ENCODE assay signal across 21 cellular contexts in genomic region chr1:239056940-239057339, GRCh38.
"Had no signal": no experiment of that assay in that cellular context is flagged by ENCODE, and none has a peak within 500 bp of the region (broad histone marks: within the 10 kb centered on the region; RNA-seq: fewer than 3 reads in every experiment).

No MANE protein-coding gene starts in this region.

- H3K4me1 Mint-ChIP-seq: activated naive CD4-positive, alpha-beta T cell treated with anti-CD3 and anti-CD28 coated beads, Interleukin-2, amount 10 ng/mL, durations not matched to agents 7 days and 5 days; activated naive CD8-positive, alpha-beta T cell treated with anti-CD3 and anti-CD28 coated beads for 36 hours had no signal

- H3K36me3 ChIP-seq: brain microvascular endothelial cell had no signal

- H3K4me3 ChIP-seq: K562 had no signal

- H3K27me3 Mint-ChIP-seq: activated CD8-positive, alpha-beta T cell treated with anti-CD3 and anti-CD28 coated beads for 36 hours; activated naive CD4-positive, alpha-beta T cell treated with anti-CD3 and anti-CD28 coated beads, Interleukin-2, amount 10 ng/mL, durations not matched to agents 7 days and 5 days; activated naive CD8-positive, alpha-beta T cell treated with anti-CD3 and anti-CD28 coated beads for 36 hours had no signal

- H3K27ac ChIP-seq: brain microvascular endothelial cell had no signal

- H3K4me3 Mint-ChIP-seq: activated CD8-positive, alpha-beta T cell treated with anti-CD3 and anti-CD28 coated beads for 36 hours; activated naive CD4-positive, alpha-beta T cell treated with anti-CD3 and anti-CD28 coated beads, Interleukin-2, amount 10 ng/mL, durations not matched to agents 7 days and 5 days; activated naive CD8-positive, alpha-beta T cell treated with anti-CD3 and anti-CD28 coated beads for 36 hours; activated T-cell treated with anti-CD3 and anti-CD28 coated beads, Interleukin-2, amount 50 U/mL, for 72 hours; T-helper 1 cell treated with Interleukin-12 subunit alpha and Interleukin-12 subunit beta and Interleukin-4 antibody, amounts not matched to agents 30 μg/mL and 1 μg/mL, for 36 hours had no signal

- ATAC-seq: activated CD4-positive, CD25-positive, alpha-beta regulatory T cell treated with anti-CD3 and anti-CD28 coated beads, Interleukin-2, amount 50 U/mL, for 24 hours; activated CD8-positive, alpha-beta T cell treated with anti-CD3 and anti-CD28 coated beads for 36 hours; activated T-cell treated with anti-CD3 and anti-CD28 coated beads, Interleukin-2, amount 50 U/mL, for 72 hours; K562; PC-3 had no signal

- DNase-seq: activated CD4-positive, alpha-beta T cell treated with anti-CD3 and anti-CD28 coated beads for 4 hours; activated CD8-positive, alpha-beta memory T cell treated with anti-CD3 and anti-CD28 coated beads, Interleukin-2, amount 50 U/mL, for 4 hours; activated CD8-positive, alpha-beta T cell treated with anti-CD3 and anti-CD28 coated beads for 36 hours; activated gamma-delta T cell treated with Interleukin-2 at 50 U/mL for 16 hours; activated naive CD4-positive, alpha-beta T cell treated with anti-CD3 and anti-CD28 coated beads, Interleukin-2, amount 10 ng/mL, durations not matched to agents 7 days and 5 days; activated naive CD8-positive, alpha-beta T cell treated with anti-CD3 and anti-CD28 coated beads for 36 hours; activated T-cell treated with anti-CD3 and anti-CD28 coated beads, Interleukin-2, amount 50 U/mL, for 72 hours; brain microvascular endothelial cell; Kasumi-1; NCI-H1048; NCI-H146; NCI-H1930; NCI-H2171 treated with DMSO at 0.1 percent for 48 hours; NCI-H446; NCI-H524; PC-3; SHP77 treated with DMSO at 0.1 percent for 48 hours had no signal

- H3K27me3 ChIP-seq: brain microvascular endothelial cell had no signal

- H3K27ac Mint-ChIP-seq: activated CD8-positive, alpha-beta T cell treated with anti-CD3 and anti-CD28 coated beads for 36 hours; activated naive CD4-positive, alpha-beta T cell treated with anti-CD3 and anti-CD28 coated beads, Interleukin-2, amount 10 ng/mL, durations not matched to agents 7 days and 5 days; activated naive CD8-positive, alpha-beta T cell treated with anti-CD3 and anti-CD28 coated beads for 36 hours; activated T-cell treated with anti-CD3 and anti-CD28 coated beads, Interleukin-2, amount 50 U/mL, for 72 hours; activated T-helper 2 cell treated with anti-CD3 and anti-CD28 coated beads, Interferon-gamma antibody, Interleukin-2, Interleukin-4, amounts not matched to agents 10 μg/mL and 5 μg/mL and 100 μg/mL, durations not matched to agents 14 hours and 24 hours and 36 hours; T-helper 1 cell treated with Interleukin-12 subunit alpha and Interleukin-12 subunit beta and Interleukin-4 antibody, amounts not matched to agents 30 μg/mL and 1 μg/mL, for 36 hours had no signal

- H3K36me3 Mint-ChIP-seq: activated naive CD4-positive, alpha-beta T cell treated with anti-CD3 and anti-CD28 coated beads, Interleukin-2, amount 10 ng/mL, durations not matched to agents 7 days and 5 days; activated naive CD8-positive, alpha-beta T cell treated with anti-CD3 and anti-CD28 coated beads for 36 hours had no signal
